3 cellular contexts compared by ENCODE assay signal in genomic region chr5:136137497-136138220, GRCh38.
TF ChIP-seq lines count a peak whose summit lies in the region.

No MANE protein-coding gene starts in this region.

TF ChIP-seq in SK-N-SH, 30 proteins besides CTCF, POLR2A, EP300 and RAD21:
- TF ChIP-seq SMC3 (IDR thresholded peaks at IDR 0.05; ENCODE audit: low read depth, low read length): no peak
- no peak for TF ChIP-seq YY1 (IDR thresholded peaks at IDR 0.05; ENCODE audit: low read depth)
- no peak for TF ChIP-seq ZBTB33 (IDR thresholded peaks at IDR 0.05; ENCODE audit: borderline replicate concordance, low read depth)
- TF ChIP-seq SIN3A (IDR thresholded peaks at IDR 0.05; ENCODE audit: borderline replicate concordance, low read depth, low read length): no peak
- no peak for TF ChIP-seq GATA2 (CRISPR knock-in tag; IDR thresholded peaks at IDR 0.05)
- TF ChIP-seq ELF1 (IDR thresholded peaks at IDR 0.05): no peak
- no peak for TF ChIP-seq MAX (IDR thresholded peaks at IDR 0.05; ENCODE audit: low read depth)
- TF ChIP-seq NRF1 (IDR thresholded peaks at IDR 0.05; ENCODE audit: low read depth, low read length): no peak
- TF ChIP-seq FOXM1 (IDR thresholded peaks at IDR 0.05; ENCODE audit: low read depth): no peak
- TF ChIP-seq MEF2A (IDR thresholded peaks at IDR 0.05; ENCODE audit: borderline replicate concordance, low read depth): no peak
- TF ChIP-seq RFX5 (IDR thresholded peaks at IDR 0.05; ENCODE audit: low read length): no peak

TF ChIP-seq in SK-N-SH treated with all-trans-retinoic acid at 6 μM for 48 hours, 23 proteins besides CTCF, POLR2A, EP300 and RAD21:
- TF ChIP-seq ARNTL (CRISPR knock-in tag; IDR thresholded peaks at IDR 0.05; ENCODE audit: borderline replicate concordance, low read depth) (no peak), TOX (CRISPR knock-in tag; IDR thresholded peaks at IDR 0.05; ENCODE audit: borderline replicate concordance) (no peak), BACH2 (CRISPR knock-in tag; IDR thresholded peaks at IDR 0.05; ENCODE audit: borderline replicate concordance) (no peak), RARB (CRISPR knock-in tag; IDR thresholded peaks at IDR 0.05) (no peak), PPARA (CRISPR knock-in tag; IDR thresholded peaks at IDR 0.05; ENCODE audit: borderline replicate concordance) (no peak), OSR1 (CRISPR knock-in tag; IDR thresholded peaks at IDR 0.05) (no peak), GLIS3 (CRISPR knock-in tag; IDR thresholded peaks at IDR 0.05) (no peak), TSHZ2 (CRISPR knock-in tag; IDR thresholded peaks at IDR 0.05) (no peak), ZC3H10 (CRISPR knock-in tag; IDR thresholded peaks at IDR 0.05) (no peak), ZFP3 (CRISPR knock-in tag; IDR thresholded peaks at IDR 0.05) (no peak), ZFP30 (CRISPR knock-in tag; IDR thresholded peaks at IDR 0.05) (no peak), PATZ1 (CRISPR knock-in tag; IDR thresholded peaks at IDR 0.05; ENCODE audit: borderline replicate concordance) (no peak), ZNF8 (CRISPR knock-in tag; IDR thresholded peaks at IDR 0.05) (no peak), ZNF565 (CRISPR knock-in tag; conservative IDR thresholded peaks at IDR 0.05; ENCODE audit: low read depth) (no peak), TCF4 (CRISPR knock-in tag; IDR thresholded peaks at IDR 0.05; ENCODE audit: borderline replicate concordance) (no peak), ZNF70 (CRISPR knock-in tag; IDR thresholded peaks at IDR 0.05) (no peak), CSRNP3 (CRISPR knock-in tag; IDR thresholded peaks at IDR 0.05) (no peak), CSDC2 (CRISPR knock-in tag; IDR thresholded peaks at IDR 0.05) (no peak), ISL1 (CRISPR knock-in tag; IDR thresholded peaks at IDR 0.05) (no peak)

TF ChIP-seq in GM12878, 131 proteins besides CTCF, POLR2A, EP300 and RAD21:
- no peak for TF ChIP-seq USF2 (IDR thresholded peaks at IDR 0.05; ENCODE audit: borderline replicate concordance, low read depth, low read length)
- no peak for TF ChIP-seq RUNX3 (IDR thresholded peaks at IDR 0.05; ENCODE audit: low read length)
- no peak for TF ChIP-seq CHD4 (IDR thresholded peaks at IDR 0.05)
- TF ChIP-seq BCLAF1 (IDR thresholded peaks at IDR 0.05): no peak
- TF ChIP-seq HSF1 (IDR thresholded peaks at IDR 0.05; ENCODE audit: low read depth, low read length): no peak
- TF ChIP-seq BCL3 (IDR thresholded peaks at IDR 0.05; ENCODE audit: borderline replicate concordance, insufficient read depth, low read depth, low read length, poor library complexity, severe bottlenecking): no peak
- TF ChIP-seq SMARCA5 (IDR thresholded peaks at IDR 0.05): no peak
TF ChIP-seq in GM12878: peak in this region for 0.
